26 cellular contexts compared by ENCODE assay signal in genomic region chr1:202716654-202717053, GRCh38. TPM values are rescaled to one million over a fixed set of nuclear protein-coding genes. Genes with fewer than 3 reads are reported as not detected.
"Had no signal": no experiment of that assay in that cellular context is flagged by ENCODE, and none has a peak within 500 bp of the region (broad histone marks: within the 10 kb centered on the region; RNA-seq: fewer than 3 reads in every experiment).

No MANE protein-coding gene starts in this region.

- ATAC-seq: naive thymus-derived CD8-positive, alpha-beta T cell; natural killer cell treated with Interleukin-12 subunit alpha and Interleukin-12 subunit beta and Interleukin-15 and Interleukin-18, amount 100 ng/mL, for 72 hours; pancreas; right cardiac atrium; sciatic nerve; stimulated activated effector memory CD8-positive, alpha-beta T cell treated with anti-CD3 and anti-CD28 coated beads, Interleukin-12 subunit alpha, Interleukin-12 subunit beta, amount 100 ng/mL, for 72 hours; stimulated activated naive B cell treated with anti-CD40 and anti-IgM and Interleukin-4, amounts not matched to agents 10 μg/mL and 1 μg/mL and 100 μg/mL, for 72 hours; upper lobe of right lung had no signal

- H3K36me3 ChIP-seq: neutrophil, pancreas, prostate gland, stomach, thoracic aorta, thyroid gland, tibial nerve, upper lobe of right lung, uterus had no signal

- H3K27me3 ChIP-seq: pancreas, thyroid gland, uterus had no signal

- H3K4me1 ChIP-seq: pancreas, prostate gland, thyroid gland, upper lobe of right lung, uterus had no signal

- H3K9me3 ChIP-seq: neutrophil, pancreas, prostate gland, stomach, thoracic aorta, thyroid gland, tibial nerve, upper lobe of right lung, uterus had no signal

- H3K27ac ChIP-seq: neutrophil, pancreas, prostate gland, stomach, thoracic aorta, thyroid gland, tibial nerve, upper lobe of right lung, uterus had no signal

- H3K4me3 ChIP-seq: pancreas, prostate gland, stomach, thoracic aorta, thyroid gland, tibial nerve, upper lobe of right lung, uterus had no signal

- DNase-seq: naive B cell; naive thymus-derived CD8-positive, alpha-beta T cell; nephron progenitor cell; nucleus accumbens; pancreas; right cardiac atrium; small intestine; stimulated activated CD4-positive, alpha-beta T cell treated with anti-CD3 and anti-CD28 coated beads, Interleukin-15, amount 100 ng/mL, for 24 hours; stimulated activated CD4-positive, alpha-beta T cell treated with anti-CD3 and anti-CD28 coated beads, Interleukin-2, amount 100 ng/mL, for 24 hours; stimulated activated CD4-positive, alpha-beta T cell treated with anti-CD3 and anti-CD28 coated beads, Interleukin-2, amount 100 ng/mL, for 48 hours; stimulated activated CD4-positive, alpha-beta T cell treated with anti-CD3 and anti-CD28 coated beads, Interleukin-4, amount 100 ng/mL, for 24 hours; stimulated activated naive B cell treated with anti-CD40 and anti-IgM and Interleukin-4, amounts not matched to agents 10 μg/mL and 1 μg/mL and 100 μg/mL, for 72 hours; stimulated activated naive CD4-positive, alpha-beta T cell treated with Interleukin-2 at 50 U/mL for 16 hours; stomach; thyroid gland; upper lobe of right lung; uterus had no signal

RNA-seq across cellular contexts. Expression of gene SYT2, which starts 6.4 kb away (rescaled TPM):
- total RNA-seq: naive thymus-derived CD8-positive, alpha-beta T cell; natural killer cell treated with Interleukin-12 subunit alpha and Interleukin-12 subunit beta and Interleukin-15 and Interleukin-18, amount 100 ng/mL, for 72 hours; osteocyte; posterior vena cava; right cardiac atrium; sciatic nerve had no signal
- polyA plus RNA-seq: stomach had no signal
